In genomic region chr3:147380271-147380995, GRCh38 we compare ENCODE assay signal across 26 cellular contexts. TPM values are rescaled to one million over a fixed set of nuclear protein-coding genes. Genes with fewer than 3 reads are reported as not detected.
"Had no signal": no experiment of that assay in that cellular context is flagged by ENCODE, and none has a peak within 500 bp of the region (broad histone marks: within the 10 kb centered on the region; RNA-seq: fewer than 3 reads in every experiment).

No MANE protein-coding gene starts in this region.

- H3K4me1 Mint-ChIP-seq: activated naive CD4-positive, alpha-beta T cell treated with anti-CD3 and anti-CD28 coated beads, Interleukin-2, amount 50 U/mL, for 24 hours had no signal

- H3K4me1 ChIP-seq: testis had no signal

- H3K4me2 ChIP-seq: hepatocyte had no signal

- H3K27ac Mint-ChIP-seq: activated naive CD4-positive, alpha-beta T cell treated with anti-CD3 and anti-CD28 coated beads, Interleukin-2, amount 50 U/mL, for 24 hours; natural killer cell treated with Interleukin-12 subunit alpha and Interleukin-12 subunit beta and Interleukin-15 and Interleukin-18, amount 100 ng/mL, for 72 hours had no signal

- H2AFZ ChIP-seq: hepatocyte had no signal

- DNase-seq: activated CD4-positive, alpha-beta T cell treated with anti-CD3 and anti-CD28 coated beads, Interleukin-2, amount 50 U/mL, for 1 hour; activated gamma-delta T cell treated with Interleukin-2 at 50 U/mL for 16 hours; activated T-cell treated with anti-CD3 and anti-CD28 coated beads, Interleukin-2, amount 50 U/mL, for 1 hour; anterior cingulate cortex; brain microvascular endothelial cell; central memory CD4-positive, alpha-beta T cell; dermis blood vessel endothelial cell; effector memory CD4-positive, alpha-beta T cell; glutamatergic neuron; left ventricle myocardium superior; nucleus accumbens; posterior cingulate gyrus; stimulated activated CD4-positive, alpha-beta T cell treated with anti-CD3 and anti-CD28 coated beads, Interleukin-2, amount 100 ng/mL, for 48 hours; stimulated activated CD8-positive, alpha-beta memory T cell treated with anti-CD3 and anti-CD28 coated beads, Interleukin-4, amount 100 ng/mL, for 48 hours; stimulated activated naive CD4-positive, alpha-beta T cell; testis; trophoblast cell had no signal

- H3K79me2 ChIP-seq: hepatocyte had no signal

- H3K9me3 ChIP-seq: esophagus muscularis mucosa, testis had no signal

- FAIRE-seq: frontal cortex, islet of Langerhans had no signal

- H3K27me3 ChIP-seq: brain microvascular endothelial cell, testis had no signal

- H3K36me3 ChIP-seq: brain microvascular endothelial cell, esophagus muscularis mucosa had no signal

- H3K4me3 Mint-ChIP-seq: activated naive CD4-positive, alpha-beta T cell treated with anti-CD3 and anti-CD28 coated beads, Interleukin-2, amount 50 U/mL, for 24 hours; natural killer cell treated with Interleukin-12 subunit alpha and Interleukin-12 subunit beta and Interleukin-15 and Interleukin-18, amount 100 ng/mL, for 72 hours had no signal

- ATAC-seq: activated CD4-positive, CD25-positive, alpha-beta regulatory T cell treated with anti-CD3 and anti-CD28 coated beads, Interleukin-2, amount 50 U/mL, for 24 hours; left ventricle myocardium superior; natural killer cell treated with Interleukin-12 subunit alpha and Interleukin-12 subunit beta and Interleukin-15 and Interleukin-18, amount 100 ng/mL, for 72 hours had no signal

- H3K4me3 ChIP-seq: esophagus muscularis mucosa, hepatocyte, testis had no signal

- H3K27ac ChIP-seq: brain microvascular endothelial cell, esophagus muscularis mucosa, hepatocyte, testis had no signal

RNA-seq across cellular contexts. Expression of gene ZIC4, which starts 25.9 kb away (rescaled TPM):
- total RNA-seq: dermis blood vessel endothelial cell; esophagus muscularis mucosa; left ventricle myocardium superior; natural killer cell treated with Interleukin-12 subunit alpha and Interleukin-12 subunit beta and Interleukin-15 and Interleukin-18, amount 100 ng/mL, for 72 hours; renal cortical epithelial cell; T-helper 2 cell treated with Interferon-gamma antibody and Interleukin-4, amounts not matched to agents 100 ng/mL and 5 ng/mL, for 36 hours had no signal
- polyA plus RNA-seq: hepatocyte had no signal

RNA-seq across cellular contexts. Expression of gene ZIC1, which starts 28.7 kb away (rescaled TPM):
- total RNA-seq: dermis blood vessel endothelial cell; esophagus muscularis mucosa; left ventricle myocardium superior; natural killer cell treated with Interleukin-12 subunit alpha and Interleukin-12 subunit beta and Interleukin-15 and Interleukin-18, amount 100 ng/mL, for 72 hours; renal cortical epithelial cell; T-helper 2 cell treated with Interferon-gamma antibody and Interleukin-4, amounts not matched to agents 100 ng/mL and 5 ng/mL, for 36 hours had no signal
- polyA plus RNA-seq: hepatocyte had no signal
